Comparison of ENCODE assay signal across 12 cellular contexts in genomic region chr21:42093991-42094417, GRCh38. TPM values are rescaled to one million over a fixed set of nuclear protein-coding genes. Genes with fewer than 3 reads are reported as not detected.
DNase-seq lines count a peak whose midpoint lies in the region; ATAC-seq and TF ChIP-seq lines count a peak whose summit lies in the region.
"Had no signal": no experiment of that assay in that cellular context is flagged by ENCODE, and none has a peak within 500 bp of the region (broad histone marks: within the 10 kb centered on the region; RNA-seq: fewer than 3 reads in every experiment).

No MANE protein-coding gene starts in this region.

- no peak overlapping the region for H2BK5ac ChIP-seq in mesenchymal stem cell (ENCODE audit: low read depth, low read length, poor library complexity, severe bottlenecking)

- no peaks in the 10 kb centered on the region for H3K36me3 ChIP-seq in mesenchymal stem cell (ENCODE audit: control insufficient read depth in 1 of 2, insufficient read depth in 2 of 2, low read depth in 1 of 2, low read length in 2 of 2)

- no peak overlapping the region for H2BK15ac ChIP-seq in mesenchymal stem cell (ENCODE audit: low read depth, poor library complexity, severe bottlenecking)

- H3K79me1 ChIP-seq in mesenchymal stem cell (replicated peaks; ENCODE audit: low read length, poor library complexity, severe bottlenecking) = no peaks in the 10 kb centered on the region

- H3K4me3 ChIP-seq in AG10803 (ENCODE audit: low read length) (no peak overlapping the region), mesenchymal stem cell (ENCODE audit: insufficient read depth in 1 of 2, low read depth in 1 of 2, low read length in 2 of 2) (no peak overlapping the region)

- WGBS in mesenchymal stem cell = 54% methylated on average over 15 of the region's 15 CpGs

- no peak overlapping the region for H4K91ac ChIP-seq in mesenchymal stem cell (ENCODE audit: low read length)

- no peak overlapping the region for H2AFZ ChIP-seq in mesenchymal stem cell (ENCODE audit: low read depth, low read length)

- H3K23ac ChIP-seq in mesenchymal stem cell (ENCODE audit: low read length in 2 of 2) = no peak overlapping the region

- no peak overlapping the region for H3K4ac ChIP-seq in mesenchymal stem cell (ENCODE audit: low read depth in 1 of 2, low read length in 2 of 2)

- no peak for ATAC-seq in HG02571 (IDR thresholded peaks at IDR 0.05; ENCODE audit: unreplicated experiment)
- no peak for ATAC-seq in activated CD4-positive, CD25-positive, alpha-beta regulatory T cell treated with anti-CD3 and anti-CD28 coated beads, Interleukin-2, amount 50 U/mL, for 24 hours

- no peak overlapping the region for H2BK120ac ChIP-seq in mesenchymal stem cell (ENCODE audit: low read depth, low read length)

- peaks cover 0 to 34% of the 10 kb centered on the region in 2 experiments for H3K27me3 ChIP-seq in mesenchymal stem cell (ENCODE audit: control insufficient read depth in 1 of 2, insufficient read depth in 1 of 2, low read length in 2 of 2)

- H3K9me3 ChIP-seq in mesenchymal stem cell (ENCODE audit: control insufficient read depth, low read length) = no peaks in the 10 kb centered on the region

- no peak for TF ChIP-seq CTCF in AG10803 (conservative IDR thresholded peaks at IDR 0.05; ENCODE audit: low read length)

- peaks cover 18% of the 10 kb centered on the region for H3K4me1 ChIP-seq in mesenchymal stem cell (ENCODE audit: control insufficient read depth, insufficient read depth, low read depth, low read length)

- H2AK5ac ChIP-seq in mesenchymal stem cell (ENCODE audit: low read length, severe bottlenecking) = no peak overlapping the region

- H3K4me2 ChIP-seq in mesenchymal stem cell (ENCODE audit: low read length, poor library complexity, severe bottlenecking) = peak overlapping the region; percentile 11

- peak overlapping the region; percentile 75 for H4K8ac ChIP-seq in mesenchymal stem cell (ENCODE audit: low read length)

- H3K14ac ChIP-seq in mesenchymal stem cell (ENCODE audit: low read length in 2 of 2) = no peak overlapping the region

- H3K18ac ChIP-seq in mesenchymal stem cell (ENCODE audit: low read depth in 1 of 2, low read length in 2 of 2) = peak overlapping the region; percentile 35 to 56

- H2BK12ac ChIP-seq in mesenchymal stem cell (ENCODE audit: low read length in 2 of 2) = no peak overlapping the region

- no peak overlapping the region for H3K9ac ChIP-seq in mesenchymal stem cell (ENCODE audit: low read length)

- DNase-seq in AG10803 (ENCODE audit: low read depth) (peak; percentile 91), NCI-H2029 (lab: John Stamatoyannopoulos, UW) (peak; percentile 61), cerebellar nuclear complex (lab: John Stamatoyannopoulos, UW) (peak; percentile 86 to 93), mesenchymal stem cell (peak; percentile 96), middle frontal gyrus (ENCODE audit: extremely low spot score, low spot score) (no peak)
- DNase-seq in activated CD4-positive, alpha-beta T cell treated with anti-CD3 and anti-CD28 coated beads for 4 hours = no peak
- DNase-seq: DMS153, NCI-H1092, nephron progenitor cell had no signal

- H3K27ac ChIP-seq in mesenchymal stem cell (ENCODE audit: low read length, poor library complexity, severe bottlenecking) = peak overlapping the region; percentile 79
- H3K27ac ChIP-seq: epithelial cell of prostate had no signal

RNA-seq across cellular contexts. Expression of gene UMODL1, which starts 22.9 kb away (rescaled TPM):
- polyA plus RNA-seq in mesenchymal stem cell (2013, experiment 1 of 2) = 0.07 TPM
- polyA plus RNA-seq in mesenchymal stem cell (2013, experiment 2 of 2) = 0.07 TPM

Comparison
In these comparisons a context has a peak if more than half of its experiments do, and no peak if none do; other contexts are left out.
1. DNase-seq: peak in AG10803 (single experiment), NCI-H2029 (single experiment), cerebellar nuclear complex (2 of 2) and mesenchymal stem cell (single experiment); none in middle frontal gyrus (single experiment) and activated CD4-positive, alpha-beta T cell treated with anti-CD3 and anti-CD28 coated beads for 4 hours (0 of 2).